ENCODE assay signal across 8 cellular contexts in genomic region chr19:19115954-19116353, GRCh38. TPM values are rescaled to one million over a fixed set of nuclear protein-coding genes. Genes with fewer than 3 reads are reported as not detected.
DNase-seq lines count a peak whose midpoint lies in the region; ATAC-seq and TF ChIP-seq lines count a peak whose summit lies in the region.

No MANE protein-coding gene starts in this region.

- no peak overlapping the region for H3K9ac ChIP-seq in trophoblast cell (ENCODE audit: low read length)

- no peaks in the 10 kb centered on the region for H3K9me3 Mint-ChIP-seq in chondrocyte (ENCODE audit: low read depth)

- peaks cover 7% of the 10 kb centered on the region for H3K36me3 Mint-ChIP-seq in chondrocyte (ENCODE audit: low read depth)

- no peak overlapping the region for H2BK12ac ChIP-seq in trophoblast cell (ENCODE audit: low read length)

- H3K4me2 ChIP-seq in trophoblast cell (ENCODE audit: low read length), result no peak overlapping the region

- no peak overlapping the region for H2AK5ac ChIP-seq in trophoblast cell (ENCODE audit: low read length)

- H3K27ac Mint-ChIP-seq in chondrocyte (ENCODE audit: unreplicated experiment), result no peak overlapping the region

- H3K27ac ChIP-seq in trophoblast cell (ENCODE audit: low read depth, low read length), result no peak overlapping the region

- no peaks in the 10 kb centered on the region for H3K4me1 Mint-ChIP-seq in chondrocyte (ENCODE audit: low read depth)

- H3K79me1 ChIP-seq in trophoblast cell (ENCODE audit: low read length), result peaks cover 3% of the 10 kb centered on the region

- H3K23ac ChIP-seq in trophoblast cell (ENCODE audit: low read length), result no peak overlapping the region

- no peaks in the 10 kb centered on the region for H3K27me3 Mint-ChIP-seq in chondrocyte (ENCODE audit: low read depth)

- H3K4me1 ChIP-seq in trophoblast cell (ENCODE audit: control insufficient read depth in 1 of 2, insufficient read depth in 2 of 2, low read length in 2 of 2), result no peaks in the 10 kb centered on the region

- DNase-seq in AG04449 (ENCODE audit: low read depth, low spot score) (no peak), GM19238 (ENCODE audit: insufficient read length, low spot score) (peak; percentile 42), T-helper 9 cell (peak; percentile 46), chondrocyte (ENCODE audit: low spot score) (no peak), trophoblast cell (peak; percentile 51 to 76), NCI-H1105 (lab: John Stamatoyannopoulos, UW) (no peak)

- POLR2A ChIA-PET in AG04449 (lab: Yijun Ruan, JAX), result no interaction called here

- H2AFZ ChIP-seq in trophoblast cell (ENCODE audit: insufficient read depth, low read length, poor library complexity), result no peak overlapping the region

- H3K4ac ChIP-seq in trophoblast cell (ENCODE audit: low read depth, low read length), result no peak overlapping the region

- no peak overlapping the region for H4K91ac ChIP-seq in trophoblast cell (ENCODE audit: low read depth, low read length)

- H3K79me2 ChIP-seq in trophoblast cell (ENCODE audit: control insufficient read depth, insufficient read depth, low read length, poor library complexity), result no peaks in the 10 kb centered on the region

- no peaks in the 10 kb centered on the region for H3K27me3 ChIP-seq in trophoblast cell (ENCODE audit: insufficient read depth, low read length)

- H2BK5ac ChIP-seq in trophoblast cell (ENCODE audit: low read depth, low read length, poor library complexity), result no peak overlapping the region

- H4K8ac ChIP-seq in trophoblast cell (ENCODE audit: low read depth, low read length), result no peak overlapping the region

- CTCF ChIA-PET in AG04449 (lab: Yijun Ruan, JAX), result interaction anchor here (0.7 to 1.5 kb wide), 9 partner anchors 9 to 119 kb away, joined by 3 to 6 read pairs (median 3); no protein-coding TSS in a partner anchor

- no peak overlapping the region for H2BK120ac ChIP-seq in trophoblast cell (ENCODE audit: insufficient read depth, low read length, poor library complexity)

- H3K36me3 ChIP-seq in trophoblast cell (ENCODE audit: control insufficient read depth in 1 of 2, insufficient read depth in 2 of 2, low read length in 2 of 2), result peaks cover 3 to 5% of the 10 kb centered on the region in 2 experiments

- H3K4me3 Mint-ChIP-seq in chondrocyte (ENCODE audit: unreplicated experiment), result no peak overlapping the region

- no peak overlapping the region for H3K14ac ChIP-seq in trophoblast cell (ENCODE audit: low read length)

- H4K12ac ChIP-seq in trophoblast cell (ENCODE audit: low read depth, low read length), result no peak overlapping the region

- no peak overlapping the region for H3K18ac ChIP-seq in trophoblast cell (ENCODE audit: low read length)

- H3K4me3 ChIP-seq in AG04449 (ENCODE audit: low read depth, low read length) (no peak overlapping the region), trophoblast cell (ENCODE audit: low read depth, low read length) (no peak overlapping the region)

- TF ChIP-seq CTCF in AG04449 (IDR thresholded peaks at IDR 0.05; ENCODE audit: insufficient read depth, low read length, missing control alignments) (peak; percentile 41), chondrocyte (IDR thresholded peaks at IDR 0.05) (peak; percentile 67)

- H3K9me3 ChIP-seq in trophoblast cell (ENCODE audit: insufficient read depth, low read depth, low read length), result peaks cover 4% of the 10 kb centered on the region

- no CpG with 5 or more reads among the region's 9 CpGs for WGBS in trophoblast cell (ENCODE audit: extremely low coverage, insufficient coverage, insufficient read length)

- ATAC-seq in HG02798 (IDR thresholded peaks at IDR 0.05; ENCODE audit: poor library complexity, unreplicated experiment), result no peak
- ATAC-seq in HG02885 (IDR thresholded peaks at IDR 0.05; ENCODE audit: poor library complexity, unreplicated experiment), result no peak

RNA-seq across cellular contexts. Expression of gene TMEM161A, which starts 22.3 kb away (rescaled TPM):
- total RNA-seq in chondrocyte, result 21.9 to 27.1 TPM (median 26.0 TPM) in 3 replicates
- 18.3 and 18.4 TPM in 2 replicates for polyA plus RNA-seq in trophoblast cell (2013)

RNA-seq across cellular contexts. Expression of gene SLC25A42, which starts 52.2 kb away (rescaled TPM):
- total RNA-seq in chondrocyte, result 8.2 to 13.0 TPM (median 8.9 TPM) in 3 replicates
- polyA plus RNA-seq in trophoblast cell (2013), result 3.2 and 3.3 TPM in 2 replicates

RNA-seq across cellular contexts. Expression of gene MEF2B, which starts 54.1 kb away (rescaled TPM):
- total RNA-seq in chondrocyte, result 1.2 to 1.4 TPM in 2 of 3 replicates, not detected in the other
- 1.1 and 1.2 TPM in 2 replicates for polyA plus RNA-seq in trophoblast cell (2013)

Comparison
In these comparisons a context has a peak if more than half of its experiments do, and no peak if none do; other contexts are left out.
1. DNase-seq: peak in GM19238 (single experiment), T-helper 9 cell (single experiment) and trophoblast cell (2 of 2); none in AG04449 (single experiment), chondrocyte (single experiment) and NCI-H1105 (single experiment).